ENCODE assay signal across 30 cellular contexts in genomic region chr1:40640314-40641076, GRCh38. TPM values are rescaled to one million over a fixed set of nuclear protein-coding genes. Genes with fewer than 3 reads are reported as not detected.
DNase-seq lines count a peak whose midpoint lies in the region; ATAC-seq and TF ChIP-seq lines count a peak whose summit lies in the region.
"Had no signal": no experiment of that assay in that cellular context is flagged by ENCODE, and none has a peak within 500 bp of the region (broad histone marks: within the 10 kb centered on the region; RNA-seq: fewer than 3 reads in every experiment).

No MANE protein-coding gene starts in this region.

- TF ChIP-seq CTCF in mesothelial cell of epicardium (IDR thresholded peaks at IDR 0.05; ENCODE audit: unreplicated experiment) = no peak

- H3K4me2 ChIP-seq in BLaER1 = peak overlapping the region; percentile 72

- H3K27ac ChIP-seq in BLaER1 (peak overlapping the region; percentile 36), angular gyrus (ENCODE audit: low read depth, low read length) (peak overlapping the region; percentile 46)
- H3K27ac ChIP-seq: breast epithelium, pancreas, skin epidermis, thyroid gland, vagina had no signal

- H3K4me3 ChIP-seq in BLaER1 = no peak overlapping the region
- H3K4me3 ChIP-seq: breast epithelium, GM12878, lung, pancreas, skin epidermis, thyroid gland, vagina had no signal

- peaks cover 49% of the 10 kb centered on the region for H3K4me1 ChIP-seq in BLaER1
- H3K4me1 ChIP-seq: breast epithelium, pancreas, thyroid gland, vagina had no signal

- peak overlapping the region in 9 of 10 donors; percentile 1 to 45 (median 29) for H3K4me3 Mint-ChIP-seq in naive thymus-derived CD8-positive, alpha-beta T cell
- no peak overlapping the region for H3K4me3 Mint-ChIP-seq in mesothelial cell of epicardium
- H3K4me3 Mint-ChIP-seq: B cell; H9; neural crest cell; stimulated activated naive CD8-positive, alpha-beta T cell treated with anti-CD3 and anti-CD28 coated beads, Interleukin-15, Interleukin-2, amounts not matched to agents 100 ng/mL and 50 ng/mL, for 24 hours had no signal

- peak overlapping the region in 9 of 10 donors; percentile 33 to 89 (median 78) for H3K27ac Mint-ChIP-seq in naive thymus-derived CD8-positive, alpha-beta T cell
- no peak overlapping the region for H3K27ac Mint-ChIP-seq in mesothelial cell of epicardium
- H3K27ac Mint-ChIP-seq: B cell; stimulated activated naive CD8-positive, alpha-beta T cell treated with anti-CD3 and anti-CD28 coated beads, Interleukin-15, Interleukin-2, amounts not matched to agents 100 ng/mL and 50 ng/mL, for 24 hours had no signal

- DNase-seq in NCI-H526 (lab: John Stamatoyannopoulos, UW) (peak; percentile 67 to 68), RKO (ENCODE audit: low spot score) (no peak), mesothelial cell of epicardium (ENCODE audit: low spot score in 2 of 2, unreplicated experiment in 2 of 2) (no peak), NCI-H1092 (lab: John Stamatoyannopoulos, UW) (no peak)
- peak in 7 of 10 donors; percentile 24 to 81 (median 56) for DNase-seq in naive thymus-derived CD8-positive, alpha-beta T cell
- DNase-seq: activated CD4-positive, alpha-beta T cell treated with anti-CD3 and anti-CD28 coated beads for 48 hours; activated naive CD4-positive, alpha-beta T cell treated with Interleukin-2 at 50 U/mL for 16 hours; activated T-cell treated with anti-CD3 and anti-CD28 coated beads, Interleukin-2, amount 50 U/mL, for 48 hours; DMS153; effector CD4-positive, alpha-beta T cell; H9; Kasumi-1; left cardiac atrium; NCI-H1417 treated with DMSO at 0.1 percent for 48 hours; NCI-H2081; NCI-H226; pancreas; SHP77; thyroid gland had no signal

- peaks cover 39% of the 10 kb centered on the region; the same call in 1 of the 2 replicates for H4K20me1 ChIP-seq in BLaER1

- peaks cover 93% of the 10 kb centered on the region for H3K36me3 ChIP-seq in BLaER1
- H3K36me3 ChIP-seq: breast epithelium, pancreas, thyroid gland, vagina had no signal

- ATAC-seq in naive thymus-derived CD8-positive, alpha-beta T cell = peak; percentile 90 to 95
- no peak for ATAC-seq in HG03135 (IDR thresholded peaks at IDR 0.05; ENCODE audit: unreplicated experiment)
- ATAC-seq: GM12878, left cardiac atrium, pancreas had no signal

- H3K4me1 Mint-ChIP-seq in naive thymus-derived CD8-positive, alpha-beta T cell = peaks cover 9 to 20% (median 13%) of the 10 kb centered on the region in 4 donors
- no peaks in the 10 kb centered on the region for H3K4me1 Mint-ChIP-seq in mesothelial cell of epicardium
- H3K4me1 Mint-ChIP-seq: B cell had no signal

- peaks cover 0 to under 1% (median 0%) of the 10 kb centered on the region in 3 donors for H3K36me3 Mint-ChIP-seq in naive thymus-derived CD8-positive, alpha-beta T cell
- H3K36me3 Mint-ChIP-seq in mesothelial cell of epicardium = peaks cover 3% of the 10 kb centered on the region

- H3K9me3 ChIP-seq in BLaER1 = peaks cover 12% of the 10 kb centered on the region
- H3K9me3 ChIP-seq: breast epithelium, pancreas, thyroid gland, vagina had no signal

- POLR2A ChIA-PET in naive thymus-derived CD8-positive, alpha-beta T cell (lab: Charles Lee) = interaction anchor here (0.8 kb wide), 1 partner anchor 51 kb away, joined by 3 read pairs; the partner anchor contains the start of gene NFYC

- peak overlapping the region; percentile 47; the same call in 1 of the 2 replicates for H3K9ac ChIP-seq in BLaER1

- peaks cover 0 to 1% (median 0%) of the 10 kb centered on the region in 9 donors for H3K9me3 Mint-ChIP-seq in naive thymus-derived CD8-positive, alpha-beta T cell
- H3K9me3 Mint-ChIP-seq in mesothelial cell of epicardium = no peaks in the 10 kb centered on the region
- H3K9me3 Mint-ChIP-seq: H9; neural crest cell; stimulated activated naive CD8-positive, alpha-beta T cell treated with anti-CD3 and anti-CD28 coated beads, Interleukin-15, Interleukin-2, amounts not matched to agents 100 ng/mL and 50 ng/mL, for 24 hours had no signal

- H3K27me3 Mint-ChIP-seq in naive thymus-derived CD8-positive, alpha-beta T cell = no peaks in the 10 kb centered on the region
- no peaks in the 10 kb centered on the region for H3K27me3 Mint-ChIP-seq in mesothelial cell of epicardium (ENCODE audit: low read depth)
- H3K27me3 Mint-ChIP-seq: B cell; stimulated activated naive CD8-positive, alpha-beta T cell treated with anti-CD3 and anti-CD28 coated beads, Interleukin-15, Interleukin-2, amounts not matched to agents 100 ng/mL and 50 ng/mL, for 24 hours had no signal

- no peaks in the 10 kb centered on the region for H3K27me3 ChIP-seq in BLaER1
- H3K27me3 ChIP-seq: breast epithelium, pancreas, thyroid gland, vagina had no signal

RNA-seq across cellular contexts. Expression of gene RIMS3, which starts 25.0 kb away (rescaled TPM):
- 1 to 10 TPM; 1.2 to 2.0 TPM for total RNA-seq in naive thymus-derived CD8-positive, alpha-beta T cell
- polyA plus RNA-seq in naive thymus-derived CD8-positive, alpha-beta T cell = 1 to 10 TPM in 2 of 3 donors, under 1 TPM in 1; 0.76 to 1.5 (median 1.0) TPM
- 12.5 to 13.0 TPM (median 12.9 TPM) in 3 replicates for total RNA-seq in mesothelial cell of epicardium

RNA-seq across cellular contexts. Expression of gene NFYC, which starts 51.0 kb away (rescaled TPM):
- total RNA-seq in naive thymus-derived CD8-positive, alpha-beta T cell = 10 to 100 TPM; 65.8 to 67.2 TPM
- 10 to 100 TPM; 32.5 to 46.9 (median 33.3) TPM for polyA plus RNA-seq in naive thymus-derived CD8-positive, alpha-beta T cell
- 91.0 to 101 TPM (median 91.2 TPM) in 3 replicates for total RNA-seq in mesothelial cell of epicardium

Comparison
In these comparisons a context has a peak if more than half of its experiments do, and no peak if none do; other contexts are left out.
1. DNase-seq: peak in NCI-H526 (2 of 2) and naive thymus-derived CD8-positive, alpha-beta T cell (7 of 10); none in RKO (single experiment), mesothelial cell of epicardium (0 of 2) and NCI-H1092 (single experiment).